In the genomic region with DNA sequence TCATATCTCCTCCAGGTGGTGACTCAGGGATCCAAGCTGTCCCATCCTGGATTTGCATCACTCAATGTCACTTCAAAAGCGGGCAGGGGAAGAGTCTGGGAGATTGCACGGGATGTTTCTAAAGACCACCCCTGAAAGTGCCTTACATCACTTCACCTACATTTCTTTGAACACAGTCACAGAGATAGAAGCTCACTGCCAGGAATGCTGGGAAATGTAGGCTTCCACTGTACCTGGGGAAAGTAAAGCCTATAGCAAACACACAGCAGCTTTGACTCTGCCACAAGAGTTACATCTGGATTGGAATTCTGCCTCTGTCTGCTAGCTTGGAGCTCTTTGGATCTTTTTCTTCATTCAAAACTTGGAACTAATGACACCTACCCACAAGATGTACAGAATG, we compare ENCODE assay signal across 31 cellular contexts.
"Had no signal": no experiment of that assay in that cellular context is flagged by ENCODE, and none has a peak within 500 bp of the region (broad histone marks: within the 10 kb centered on the region; RNA-seq: fewer than 3 reads in every experiment).

No MANE protein-coding gene starts in this region.

- H3K4me3 ChIP-seq: ascending aorta, K562, Peyer's patch, SJSA1 had no signal

- H3K9me2 ChIP-seq: SK-N-SH had no signal

- ATAC-seq: activated CD4-positive, alpha-beta T cell treated with anti-CD3 and anti-CD28 coated beads for 36 hours; activated CD4-positive, CD25-positive, alpha-beta regulatory T cell treated with anti-CD3 and anti-CD28 coated beads, Interleukin-2, amount 50 U/mL, for 24 hours; activated CD8-positive, alpha-beta T cell treated with anti-CD3 and anti-CD28 coated beads, Interleukin-2, amount 10 ng/mL, durations not matched to agents 7 days and 5 days; K562; PC-3 had no signal

- H3K9me3 Mint-ChIP-seq: activated CD4-positive, alpha-beta T cell treated with anti-CD3 and anti-CD28 coated beads, Interleukin-2, amount 10 ng/mL, durations not matched to agents 7 days and 5 days; T-helper 1 cell treated with Interleukin-12 subunit alpha and Interleukin-12 subunit beta and Interleukin-4 antibody, amounts not matched to agents 30 μg/mL and 1 μg/mL, for 36 hours; T-helper 2 cell treated with Interferon-gamma antibody and Interleukin-4, amounts not matched to agents 5 μg/mL and 100 μg/mL, for 36 hours had no signal

- H3K4me1 ChIP-seq: ascending aorta, Peyer's patch had no signal

- H3K4me1 Mint-ChIP-seq: activated CD4-positive, alpha-beta T cell treated with anti-CD3 and anti-CD28 coated beads for 36 hours; activated CD4-positive, alpha-beta T cell treated with anti-CD3 and anti-CD28 coated beads, Interleukin-2, amount 10 ng/mL, durations not matched to agents 7 days and 5 days; activated naive CD4-positive, alpha-beta T cell treated with anti-CD3 and anti-CD28 coated beads, Interleukin-2, amount 50 U/mL, for 24 hours; activated naive CD8-positive, alpha-beta T cell treated with anti-CD3 and anti-CD28 coated beads, Interleukin-2, amount 10 ng/mL, durations not matched to agents 7 days and 5 days had no signal

- H3K27me3 ChIP-seq: ascending aorta, Peyer's patch, SJSA1 had no signal

- H3K27me3 Mint-ChIP-seq: activated CD4-positive, alpha-beta T cell treated with anti-CD3 and anti-CD28 coated beads, Interleukin-2, amount 10 ng/mL, durations not matched to agents 7 days and 5 days; activated naive CD8-positive, alpha-beta T cell treated with anti-CD3 and anti-CD28 coated beads, Interleukin-2, amount 10 ng/mL, durations not matched to agents 7 days and 5 days; activated T-cell treated with anti-CD3 and anti-CD28 coated beads, Interleukin-2, amount 50 U/mL, for 24 hours had no signal

- H3K27ac ChIP-seq: ascending aorta, Peyer's patch, SJSA1 had no signal

- H3K27ac Mint-ChIP-seq: activated CD4-positive, alpha-beta T cell treated with anti-CD3 and anti-CD28 coated beads for 36 hours; activated CD4-positive, alpha-beta T cell treated with anti-CD3 and anti-CD28 coated beads, Interleukin-2, amount 10 ng/mL, durations not matched to agents 7 days and 5 days; activated CD8-positive, alpha-beta T cell treated with anti-CD3 and anti-CD28 coated beads, Interleukin-2, amount 10 ng/mL, durations not matched to agents 7 days and 5 days; activated naive CD4-positive, alpha-beta T cell treated with anti-CD3 and anti-CD28 coated beads, Interleukin-2, amount 50 U/mL, for 24 hours; activated naive CD8-positive, alpha-beta T cell treated with anti-CD3 and anti-CD28 coated beads, Interleukin-2, amount 10 ng/mL, durations not matched to agents 7 days and 5 days; activated T-cell treated with anti-CD3 and anti-CD28 coated beads, Interleukin-2, amount 50 U/mL, for 24 hours; activated T-helper 2 cell treated with anti-CD3 and anti-CD28 coated beads, Interferon-gamma antibody, Interleukin-2, Interleukin-4, amounts not matched to agents 10 μg/mL and 5 μg/mL and 100 μg/mL, durations not matched to agents 14 hours and 24 hours and 36 hours; T-helper 1 cell treated with Interleukin-12 subunit alpha and Interleukin-12 subunit beta and Interleukin-4 antibody, amounts not matched to agents 30 μg/mL and 1 μg/mL, for 36 hours; T-helper 2 cell treated with Interferon-gamma antibody and Interleukin-4, amounts not matched to agents 5 μg/mL and 100 μg/mL, for 36 hours had no signal

- H3K4me3 Mint-ChIP-seq: activated CD4-positive, alpha-beta T cell treated with anti-CD3 and anti-CD28 coated beads for 36 hours; activated CD4-positive, alpha-beta T cell treated with anti-CD3 and anti-CD28 coated beads, Interleukin-2, amount 10 ng/mL, durations not matched to agents 7 days and 5 days; activated CD8-positive, alpha-beta T cell treated with anti-CD3 and anti-CD28 coated beads, Interleukin-2, amount 10 ng/mL, durations not matched to agents 7 days and 5 days; activated naive CD4-positive, alpha-beta T cell treated with anti-CD3 and anti-CD28 coated beads, Interleukin-2, amount 50 U/mL, for 24 hours; activated naive CD8-positive, alpha-beta T cell treated with anti-CD3 and anti-CD28 coated beads, Interleukin-2, amount 10 ng/mL, durations not matched to agents 7 days and 5 days; activated T-cell treated with anti-CD3 and anti-CD28 coated beads, Interleukin-2, amount 50 U/mL, for 24 hours; T-helper 1 cell treated with Interleukin-12 subunit alpha and Interleukin-12 subunit beta and Interleukin-4 antibody, amounts not matched to agents 30 μg/mL and 1 μg/mL, for 36 hours; T-helper 2 cell treated with Interferon-gamma antibody and Interleukin-4, amounts not matched to agents 5 μg/mL and 100 μg/mL, for 36 hours had no signal

- H3K36me3 Mint-ChIP-seq: activated naive CD4-positive, alpha-beta T cell treated with anti-CD3 and anti-CD28 coated beads, Interleukin-2, amount 50 U/mL, for 24 hours; activated naive CD8-positive, alpha-beta T cell treated with anti-CD3 and anti-CD28 coated beads, Interleukin-2, amount 10 ng/mL, durations not matched to agents 7 days and 5 days had no signal

- DNase-seq: activated CD4-positive, alpha-beta T cell treated with anti-CD3 and anti-CD28 coated beads for 36 hours; activated CD4-positive, alpha-beta T cell treated with anti-CD3 and anti-CD28 coated beads, Interleukin-2, amount 10 ng/mL, durations not matched to agents 7 days and 5 days; activated CD4-positive, alpha-beta T cell treated with anti-CD3 and anti-CD28 coated beads, Interleukin-2, amount 50 U/mL, for 48 hours; activated CD8-positive, alpha-beta T cell treated with anti-CD3 and anti-CD28 coated beads, Interleukin-2, amount 10 ng/mL, durations not matched to agents 7 days and 5 days; activated gamma-delta T cell; activated naive CD4-positive, alpha-beta T cell treated with Interleukin-2 at 50 U/mL for 16 hours; activated naive CD8-positive, alpha-beta T cell treated with anti-CD3 and anti-CD28 coated beads, Interleukin-2, amount 10 ng/mL, durations not matched to agents 7 days and 5 days; activated T-cell treated with anti-CD3 and anti-CD28 coated beads, Interleukin-2, amount 50 U/mL, for 24 hours; amygdala; caudate nucleus; Karpas-422; NCI-H1105; NCI-H1417 treated with DMSO at 0.1 percent for 48 hours; NCI-H1694; NCI-H1930; NCI-H2081 treated with DMSO at 0.1 percent for 48 hours; NCI-H345; NCI-H524 treated with DMSO at 0.1 percent for 48 hours; PC-3; Peyer's patch; RPMI8226; SHP77 treated with DMSO at 0.1 percent for 48 hours; SK-N-SH had no signal

- H3K4me2 ChIP-seq: SK-N-SH had no signal

- H3K36me3 ChIP-seq: ascending aorta, Peyer's patch, SJSA1 had no signal
